ENCODE assay signal across 11 cellular contexts in the genomic region with DNA sequence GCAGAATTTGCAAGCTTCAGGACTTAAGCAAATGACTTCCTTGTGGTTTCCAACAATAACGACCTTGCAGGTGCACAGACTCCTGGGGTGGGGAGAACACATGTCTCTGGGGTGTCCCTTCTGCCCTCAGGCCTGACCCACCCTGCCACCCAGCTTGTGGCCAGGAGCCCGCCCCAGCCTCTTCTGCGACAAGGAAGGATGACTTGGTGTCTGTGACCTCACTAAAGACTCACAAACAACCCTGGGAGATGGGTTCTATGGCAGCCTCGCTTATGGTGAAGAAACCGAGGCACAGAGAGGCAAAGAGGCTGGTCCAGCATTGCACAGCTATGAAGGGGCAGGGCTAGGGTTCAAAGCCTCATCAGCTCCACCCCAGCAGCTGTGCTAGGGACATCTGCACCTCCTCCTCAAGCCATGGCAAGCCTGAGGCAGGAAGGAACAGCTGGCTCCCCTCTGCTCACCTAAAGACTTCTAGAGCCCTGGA. TPM values are rescaled to one million over a fixed set of nuclear protein-coding genes. Genes with fewer than 3 reads are reported as not detected.
DNase-seq lines count a peak whose midpoint lies in the region; ATAC-seq, FAIRE-seq and TF ChIP-seq lines count a peak whose summit lies in the region.
"Had no signal": no experiment of that assay in that cellular context is flagged by ENCODE, and none has a peak within 500 bp of the region (broad histone marks: within the 10 kb centered on the region; RNA-seq: fewer than 3 reads in every experiment).

No MANE protein-coding gene starts in this region.

- H3K9me3 Mint-ChIP-seq in T-helper 1 cell treated with Interleukin-12 subunit alpha and Interleukin-12 subunit beta and Interleukin-4 antibody, amounts not matched to agents 30 μg/mL and 1 μg/mL, for 36 hours = no peaks in the 10 kb centered on the region

- BruUV-seq in HepG2 (replicated peaks; lab: Mats Ljungman, UMichigan) = no TSS peak

- WGBS in HepG2 (ENCODE audit: low lambda C conversion rate) = no CpG with 5 or more reads among the region's 5 CpGs
- 62 to 75% (median 64%) methylated on average over 5 of the region's 5 CpGs for WGBS in ovary, 3 donors

- TF ChIP-seq EP300 in HepG2 (IDR thresholded peaks at IDR 0.05; ENCODE audit: low read depth in 2 of 2, low read length in 2 of 2) (no peak), HepG2 (CRISPR knock-in tag; IDR thresholded peaks at IDR 0.05; ENCODE audit: borderline replicate concordance) (no peak), ovary (IDR thresholded peaks at IDR 0.05) (no peak)

- H3K27ac Mint-ChIP-seq in T-helper 1 cell treated with Interleukin-12 subunit alpha and Interleukin-12 subunit beta and Interleukin-4 antibody, amounts not matched to agents 30 μg/mL and 1 μg/mL, for 36 hours = peak overlapping the region; percentile 79

- in situ Hi-C loops in HepG2 (cut with HindIII; ENCODE audit: extremely low pct_ligation_motif_present, low pct_unique_long_range_greater_than_20kb) = no loop called here

- H3K4me1 ChIP-seq in DOHH2 (ENCODE audit: control insufficient read depth, low read length) = peaks cover 71% of the 10 kb centered on the region
- H3K4me1 ChIP-seq in HepG2 (ENCODE audit: insufficient read depth, low read length) = peaks cover 48% of the 10 kb centered on the region
- no peaks in the 10 kb centered on the region for H3K4me1 ChIP-seq in ovary (ENCODE audit: insufficient read depth)

- peak overlapping the region; percentile 88 for H3K4me3 Mint-ChIP-seq in T-helper 1 cell treated with Interleukin-12 subunit alpha and Interleukin-12 subunit beta and Interleukin-4 antibody, amounts not matched to agents 30 μg/mL and 1 μg/mL, for 36 hours

- DNase-seq in HepG2 (ENCODE audit: low spot score) (no peak), ovary (no peak)
- DNase-seq: posterior cingulate gyrus had no signal

- H3K36me3 ChIP-seq in DOHH2 (ENCODE audit: control insufficient read depth, low read length) (peaks cover 65% of the 10 kb centered on the region), HepG2 (replicated peaks in 1 of 2; ENCODE audit: control insufficient read depth in 1 of 2, insufficient read depth in 2 of 2, low read length in 2 of 2) (no peaks in the 10 kb centered on the region), ovary (no peaks in the 10 kb centered on the region)

- peak overlapping the region; percentile 100 for H3K4me2 ChIP-seq in DOHH2 (ENCODE audit: low read length)
- H3K4me2 ChIP-seq in HepG2 (ENCODE audit: low read depth, low read length) = no peak overlapping the region

- H3K9me3 ChIP-seq in DOHH2 (ENCODE audit: control insufficient read depth, insufficient read depth, low read length) (no peaks in the 10 kb centered on the region), HepG2 (ENCODE audit: low read length) (no peaks in the 10 kb centered on the region), ovary (no peaks in the 10 kb centered on the region)

- H3K27me3 Mint-ChIP-seq in T-helper 1 cell treated with Interleukin-12 subunit alpha and Interleukin-12 subunit beta and Interleukin-4 antibody, amounts not matched to agents 30 μg/mL and 1 μg/mL, for 36 hours (ENCODE audit: low read depth) = no peaks in the 10 kb centered on the region

- H4K20me1 ChIP-seq in DOHH2 (ENCODE audit: control insufficient read depth, insufficient read depth, low read depth, low read length) = peaks cover 43% of the 10 kb centered on the region
- H4K20me1 ChIP-seq in HepG2 (ENCODE audit: insufficient read depth, low read length) = no peaks in the 10 kb centered on the region

- H3F3A ChIP-seq in DOHH2 (ENCODE audit: control insufficient read depth, insufficient read depth) = peaks cover 24% of the 10 kb centered on the region

- H3K27me3 ChIP-seq in DOHH2 (ENCODE audit: control insufficient read depth, low read length) (no peaks in the 10 kb centered on the region), HepG2 (ENCODE audit: control insufficient read depth in 1 of 2, insufficient read depth in 2 of 2, low read length in 2 of 2) (peaks cover 5 to 66% of the 10 kb centered on the region in 2 experiments), ovary (no peaks in the 10 kb centered on the region)

- TF ChIP-seq CTCF in DOHH2 (IDR thresholded peaks at IDR 0.05; ENCODE audit: low read depth, low read length, poor library complexity, severe bottlenecking) = no peak
- TF ChIP-seq CTCF in HepG2 (CRISPR knock-in tag; IDR thresholded peaks at IDR 0.05) = no peak
- no peak for TF ChIP-seq CTCF in ovary (IDR thresholded peaks at IDR 0.05)

- H3K79me2 ChIP-seq in DOHH2 (ENCODE audit: control insufficient read depth, low read length) (peaks cover 74% of the 10 kb centered on the region), HepG2 (ENCODE audit: insufficient read depth, low read length) (no peaks in the 10 kb centered on the region)

- H3K4me3 ChIP-seq in DOHH2 (ENCODE audit: low read length) (peak overlapping the region; percentile 98), HepG2 (replicated peaks in 1 of 3; ENCODE audit: insufficient read depth in 1 of 3, low read depth in 2 of 3, low read length in 3 of 3) (no peak overlapping the region), ovary (no peak overlapping the region)

- intact Hi-C loops in HepG2 (cut with micrococcal nuclease; ENCODE audit: unreplicated experiment) = no loop called here
- intact Hi-C loops in ovary (cut with DNase I) = no loop called here

- no peak for TF ChIP-seq POLR2A in HepG2 (IDR thresholded peaks at IDR 0.05; ENCODE audit: insufficient read depth in 1 of 2, low read depth in 2 of 2, low read length in 2 of 2)
- TF ChIP-seq POLR2A in ovary (IDR thresholded peaks at IDR 0.05) = no peak

- no peak overlapping the region for H2AFZ ChIP-seq in HepG2 (ENCODE audit: low read length)

- no peaks in the 10 kb centered on the region for H3K9me2 ChIP-seq in DOHH2 (replicated peaks; ENCODE audit: control insufficient read depth, low read length)

- H3K4me1 Mint-ChIP-seq in T-helper 1 cell treated with Interleukin-12 subunit alpha and Interleukin-12 subunit beta and Interleukin-4 antibody, amounts not matched to agents 30 μg/mL and 1 μg/mL, for 36 hours (ENCODE audit: low read depth) = peaks cover 55% of the 10 kb centered on the region

- peaks cover 17% of the 10 kb centered on the region for H3K36me3 Mint-ChIP-seq in T-helper 1 cell treated with Interleukin-12 subunit alpha and Interleukin-12 subunit beta and Interleukin-4 antibody, amounts not matched to agents 30 μg/mL and 1 μg/mL, for 36 hours (ENCODE audit: low read depth)
- H3K36me3 Mint-ChIP-seq: brain had no signal

- H3K27ac ChIP-seq in DOHH2 (ENCODE audit: low read depth, low read length) (peak overlapping the region; percentile 99), HepG2 (ENCODE audit: extremely low read length, insufficient read depth, low read length) (no peak overlapping the region), ovary (no peak overlapping the region)

- no peak for TF ChIP-seq RAD21 in HepG2 (CRISPR knock-in tag; IDR thresholded peaks at IDR 0.05)

- ATAC-seq in HG02588 (IDR thresholded peaks at IDR 0.05; ENCODE audit: unreplicated experiment) = peak; percentile 31
- ATAC-seq in HepG2 = no peak
- no peak for ATAC-seq in GM18868 (IDR thresholded peaks at IDR 0.05; ENCODE audit: unreplicated experiment)
- no peak for ATAC-seq in HG03442 (IDR thresholded peaks at IDR 0.05; ENCODE audit: unreplicated experiment)
- ATAC-seq in GM21367 (IDR thresholded peaks at IDR 0.05; ENCODE audit: unreplicated experiment) = no peak

- H3K9ac ChIP-seq in HepG2 (ENCODE audit: insufficient read depth, low read depth, low read length) = no peak overlapping the region

- FAIRE-seq in HepG2 (lab: Jason Lieb, UNC) = no peak

- CTCF ChIA-PET in HepG2 (lab: Yijun Ruan, JAX; ENCODE audit: low intra/inter-chr PET ratio, low total read pairs) = no interaction called here

- POLR2A ChIA-PET in HepG2 (lab: Yijun Ruan, JAX) = no interaction called here

RNA-seq across cellular contexts. Expression of gene ATP2A3, which starts 2.6 kb away (rescaled TPM):
- not detected in 2 replicates for total RNA-seq in HepG2 (2016; rRNA removed; fragmentation: Illumina TruSeq; extraction: Trizol)
- not detected in 2 replicates for total RNA-seq in HepG2 (2016; cell fraction: cytosol; rRNA removed; fragmentation: Illumina TruSeq; extraction: Trizol; ENCODE audit: low read depth)
- total RNA-seq in HepG2 (2016; cell fraction: insoluble cytoplasmic fraction; rRNA removed; fragmentation: Illumina TruSeq; extraction: Trizol) = not detected in 2 replicates
- total RNA-seq in HepG2 (2016; cell fraction: membrane; rRNA removed; fragmentation: Illumina TruSeq; extraction: Trizol) = not detected in 2 replicates
- total RNA-seq in HepG2 (2016; cell fraction: nucleus; rRNA removed; fragmentation: Illumina TruSeq; extraction: Trizol) = not detected in 2 replicates
- polyA plus RNA-seq in HepG2 (2011; rRNA removed) = 0.07 and 0.10 TPM in 2 replicates
- polyA plus RNA-seq in HepG2 (2011; cell fraction: cytosol; rRNA removed) = 0.03 and 0.14 TPM in 2 replicates
- 0.16 and 0.40 TPM in 2 replicates for polyA plus RNA-seq in HepG2 (2011; cell fraction: nucleus; rRNA removed)
- polyA plus RNA-seq in HepG2 (2012) = 0.15 and 0.25 TPM in 2 replicates
- not detected in 2 replicates for polyA plus RNA-seq in HepG2 (2016; cell fraction: cytosol; fragmentation: Illumina TruSeq; extraction: Trizol; ENCODE audit: low read depth)
- polyA plus RNA-seq in HepG2 (2016; cell fraction: insoluble cytoplasmic fraction; fragmentation: Illumina TruSeq; extraction: Trizol; ENCODE audit: low read depth) = not detected in 2 replicates
- polyA plus RNA-seq in HepG2 (2016; cell fraction: membrane; fragmentation: Illumina TruSeq; extraction: Trizol; ENCODE audit: low read depth) = not detected in 2 replicates
- not detected in 2 replicates for polyA plus RNA-seq in HepG2 (2016; cell fraction: nucleus; fragmentation: Illumina TruSeq; extraction: Trizol; ENCODE audit: insufficient read depth, low read depth)
- 0.52 and 1.2 TPM in 2 replicates for polyA minus RNA-seq in HepG2 (2011; rRNA and poly(A)+ RNA removed; ENCODE audit: low replicate concordance)
- polyA minus RNA-seq in HepG2 (2011; cell fraction: cytosol; rRNA and poly(A)+ RNA removed) = not detected in 2 replicates
- 0.13 TPM in 1 of 2 replicates, not detected in the other for polyA minus RNA-seq in HepG2 (2011; cell fraction: nucleus; rRNA and poly(A)+ RNA removed)
- total RNA-seq in ovary = 1 to 10 TPM; 1.6 to 9.9 (median 4.2) TPM
- 1 to 10 TPM; 2.5 to 6.0 TPM for polyA plus RNA-seq in ovary

RNA-seq across cellular contexts. Expression of gene P2RX1, which starts 45.3 kb away (rescaled TPM):
- total RNA-seq in HepG2 (2016; rRNA removed; fragmentation: Illumina TruSeq; extraction: Trizol) = 0.04 TPM in 1 of 2 replicates, not detected in the other
- total RNA-seq in HepG2 (2016; cell fraction: cytosol; rRNA removed; fragmentation: Illumina TruSeq; extraction: Trizol; ENCODE audit: low read depth) = not detected in 2 replicates
- 0.04 TPM in 1 of 2 replicates, not detected in the other for total RNA-seq in HepG2 (2016; cell fraction: insoluble cytoplasmic fraction; rRNA removed; fragmentation: Illumina TruSeq; extraction: Trizol)
- total RNA-seq in HepG2 (2016; cell fraction: membrane; rRNA removed; fragmentation: Illumina TruSeq; extraction: Trizol) = not detected in 2 replicates
- total RNA-seq in HepG2 (2016; cell fraction: nucleus; rRNA removed; fragmentation: Illumina TruSeq; extraction: Trizol) = 0.12 TPM in 1 of 2 replicates, not detected in the other
- polyA plus RNA-seq in HepG2 (2011; rRNA removed) = 0.50 and 0.84 TPM in 2 replicates
- 0.12 and 0.33 TPM in 2 replicates for polyA plus RNA-seq in HepG2 (2011; cell fraction: cytosol; rRNA removed)
- 2.2 and 2.3 TPM in 2 replicates for polyA plus RNA-seq in HepG2 (2011; cell fraction: nucleus; rRNA removed)
- 0.20 and 0.44 TPM in 2 replicates for polyA plus RNA-seq in HepG2 (2012)
- polyA plus RNA-seq in HepG2 (2016; cell fraction: cytosol; fragmentation: Illumina TruSeq; extraction: Trizol; ENCODE audit: low read depth) = not detected in 2 replicates
- not detected in 2 replicates for polyA plus RNA-seq in HepG2 (2016; cell fraction: insoluble cytoplasmic fraction; fragmentation: Illumina TruSeq; extraction: Trizol; ENCODE audit: low read depth)
- not detected in 2 replicates for polyA plus RNA-seq in HepG2 (2016; cell fraction: membrane; fragmentation: Illumina TruSeq; extraction: Trizol; ENCODE audit: low read depth)
- 0.15 TPM in 1 of 2 replicates, not detected in the other for polyA plus RNA-seq in HepG2 (2016; cell fraction: nucleus; fragmentation: Illumina TruSeq; extraction: Trizol; ENCODE audit: insufficient read depth, low read depth)
- polyA minus RNA-seq in HepG2 (2011; rRNA and poly(A)+ RNA removed; ENCODE audit: low replicate concordance) = 0.19 and 0.34 TPM in 2 replicates
- polyA minus RNA-seq in HepG2 (2011; cell fraction: cytosol; rRNA and poly(A)+ RNA removed) = 0.18 TPM in 1 of 2 replicates, not detected in the other
- 0.39 and 0.62 TPM in 2 replicates for polyA minus RNA-seq in HepG2 (2011; cell fraction: nucleus; rRNA and poly(A)+ RNA removed)
- 1 to 10 TPM in 2 of 7 donors, under 1 TPM in 5; 0.24 to 3.0 (median 0.65) TPM for total RNA-seq in ovary
- polyA plus RNA-seq in ovary = 1 to 10 TPM; 3.2 to 4.6 TPM
- total RNA-seq: SK-MEL-5 had no signal
